In the genomic region with DNA sequence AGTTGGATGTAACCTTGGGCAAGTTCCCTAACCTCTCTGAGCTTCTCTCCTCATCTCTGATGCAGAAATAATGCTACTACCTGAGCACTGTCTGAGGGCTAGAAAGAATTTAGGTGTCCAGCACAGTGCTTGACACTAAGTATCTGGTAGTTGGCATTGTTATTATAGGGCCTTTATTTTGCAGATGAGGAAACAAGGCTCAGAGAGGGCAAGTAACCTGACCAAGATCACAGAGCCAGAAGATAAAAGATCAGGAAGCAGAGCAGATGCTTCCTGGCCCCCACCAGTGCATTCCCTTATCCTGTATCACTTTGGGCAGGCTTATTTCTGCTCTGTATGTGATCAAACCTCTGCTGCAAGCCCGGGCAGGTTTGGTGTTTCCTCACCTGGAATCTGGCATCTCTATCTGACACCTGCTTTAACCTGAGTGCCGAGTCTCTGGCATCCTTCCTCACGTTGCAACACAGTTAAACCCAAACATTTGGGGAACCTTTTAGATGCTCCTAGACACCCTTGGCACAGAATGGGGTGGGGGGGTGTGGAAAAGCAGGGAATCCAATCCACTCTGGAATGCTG, we compare ENCODE assay signal across 8 cellular contexts.
A peak's percentile ranks its signal among the peaks of the same experiment; 100 is the strongest.
DNase-seq lines count a peak whose midpoint lies in the region; ATAC-seq and TF ChIP-seq lines count a peak whose summit lies in the region.
"Had no signal": no experiment of that assay in that cellular context is flagged by ENCODE, and none has a peak within 500 bp of the region (broad histone marks: within the 10 kb centered on the region; RNA-seq: fewer than 3 reads in every experiment).

No MANE protein-coding gene starts in this region.

- no TSS peak for BruUV-seq in A673 (replicated peaks; lab: Mats Ljungman, UMichigan)

- peak overlapping the region; percentile 77 for H3K4me3 ChIP-seq in GM23338
- no peak overlapping the region for H3K4me3 ChIP-seq in A673 (ENCODE audit: low read depth, low read length, poor library complexity, severe bottlenecking)

- no peaks in the 10 kb centered on the region for H4K20me1 ChIP-seq in GM23338 (replicated peaks; ENCODE audit: insufficient read depth)

- peak overlapping the region; percentile 77 for H3K4me2 ChIP-seq in GM23338

- no peaks in the 10 kb centered on the region for H3F3A ChIP-seq in GM23338 (replicated peaks; ENCODE audit: low read depth)

- H3K4me3 Mint-ChIP-seq in GM23338 (peak overlapping the region; percentile 90), progenitor cell of endocrine pancreas (ENCODE audit: low read depth) (peak overlapping the region; percentile 82)
- H3K4me3 Mint-ChIP-seq in effector memory CD8-positive, alpha-beta T cell, result peak overlapping the region; percentile 86 to 91

- CTCF ChIA-PET in A673 (lab: Charles Lee), result interaction anchor here (1.3 to 1.4 kb wide), 2 partner anchors 29 to 343 kb away, joined by 5 to 9 read pairs; no protein-coding TSS in a partner anchor

- H3K9me2 ChIP-seq in GM23338 (ENCODE audit: insufficient read depth), result no peaks in the 10 kb centered on the region

- H3K4me1 ChIP-seq in GM23338 (ENCODE audit: insufficient read depth), result peaks cover 8% of the 10 kb centered on the region; the same call in 1 of the 2 replicates
- H3K4me1 ChIP-seq in A673 (ENCODE audit: insufficient read depth, low read length, poor library complexity, severe bottlenecking), result no peaks in the 10 kb centered on the region

- H3K27me3 Mint-ChIP-seq in GM23338 (ENCODE audit: insufficient read depth, low read depth, poor library complexity), result peaks cover 9% of the 10 kb centered on the region
- peaks cover 0 to 5% of the 10 kb centered on the region in 2 donors for H3K27me3 Mint-ChIP-seq in effector memory CD8-positive, alpha-beta T cell
- H3K27me3 Mint-ChIP-seq in progenitor cell of endocrine pancreas, result peaks cover 26% of the 10 kb centered on the region

- POLR2A ChIA-PET in A673 (lab: Charles Lee; ENCODE audit: low non-redundant PET), result no interaction called here

- H3K36me3 ChIP-seq in GM23338 (ENCODE audit: insufficient read depth), result no peaks in the 10 kb centered on the region
- no peaks in the 10 kb centered on the region for H3K36me3 ChIP-seq in A673 (ENCODE audit: insufficient read depth, low read length, poor library complexity, severe bottlenecking)

- H3K27ac ChIP-seq in GM23338 (ENCODE audit: low read depth) (no peak overlapping the region), A673 (ENCODE audit: low read depth, low read length, poor library complexity, severe bottlenecking) (no peak overlapping the region)

- ATAC-seq in GM23338, result no peak
- ATAC-seq in effector memory CD8-positive, alpha-beta T cell (replicated peaks), result no peak
- no peak for ATAC-seq in HG03442 (IDR thresholded peaks at IDR 0.05; ENCODE audit: unreplicated experiment)
- ATAC-seq in GM21717 (IDR thresholded peaks at IDR 0.05; ENCODE audit: unreplicated experiment), result no peak

- H3K4me1 Mint-ChIP-seq in GM23338 (peaks cover 12% of the 10 kb centered on the region), progenitor cell of endocrine pancreas (ENCODE audit: low read depth) (no peaks in the 10 kb centered on the region)
- H3K4me1 Mint-ChIP-seq in effector memory CD8-positive, alpha-beta T cell (ENCODE audit: low read depth in 2 of 2), result peaks cover 9 to 20% of the 10 kb centered on the region in 2 donors

- H3K9me3 ChIP-seq in A673 (ENCODE audit: low read depth, low read length, poor library complexity, severe bottlenecking), result no peaks in the 10 kb centered on the region

- H3K36me3 Mint-ChIP-seq in GM23338 (ENCODE audit: low read depth) (no peaks in the 10 kb centered on the region), progenitor cell of endocrine pancreas (ENCODE audit: insufficient read depth) (no peaks in the 10 kb centered on the region)
- H3K36me3 Mint-ChIP-seq in effector memory CD8-positive, alpha-beta T cell (ENCODE audit: insufficient read depth), result no peaks in the 10 kb centered on the region

- TF ChIP-seq CTCF in GM23338 (conservative IDR thresholded peaks at IDR 0.05; ENCODE audit: low read depth in 2 of 2) (no peak), progenitor cell of endocrine pancreas (IDR thresholded peaks at IDR 0.05; ENCODE audit: unreplicated experiment) (no peak), A673 (conservative IDR thresholded peaks at IDR 0.05; ENCODE audit: low read depth, low read length) (no peak)

- intact Hi-C loops in A673 (cut with micrococcal nuclease; ENCODE audit: unreplicated experiment), result loop anchor here (5.0 to 10.0 kb wide), 2 partner anchors 186 to 329 kb away; partner anchors contain the start of genes PPP1CB and WDR43

- H2AFZ ChIP-seq in GM23338, result peak overlapping the region; percentile 98

- H3K27me3 ChIP-seq in GM23338 (ENCODE audit: insufficient read depth), result no peaks in the 10 kb centered on the region
- no peaks in the 10 kb centered on the region for H3K27me3 ChIP-seq in A673 (replicated peaks; ENCODE audit: insufficient read depth, low read depth, low read length, poor library complexity)

- DNase-seq in GM23338 (ENCODE audit: low spot score) (peak; percentile 24), NCI-H2196 treated with DMSO at 0.1 percent for 48 hours (lab: John Stamatoyannopoulos, UW; ENCODE audit: unreplicated experiment) (peak; percentile 47), progenitor cell of endocrine pancreas (ENCODE audit: low spot score, unreplicated experiment) (no peak), A673 (ENCODE audit: low spot score) (no peak)
- DNase-seq in effector memory CD8-positive, alpha-beta T cell, result no peak
- DNase-seq: Right ventricle myocardium superior had no signal

- H3K9me3 Mint-ChIP-seq in GM23338 (0 out of 3 replicates have a peak, but pooled peaks cover 4% of the 10 kb centered on the region), progenitor cell of endocrine pancreas (ENCODE audit: low read depth) (no peaks in the 10 kb centered on the region)
- H3K9me3 Mint-ChIP-seq in effector memory CD8-positive, alpha-beta T cell, result no peaks in the 10 kb centered on the region

- H3K27ac Mint-ChIP-seq in GM23338, result no peak overlapping the region
- H3K27ac Mint-ChIP-seq in effector memory CD8-positive, alpha-beta T cell, result peak overlapping the region; percentile 88 to 90
- H3K27ac Mint-ChIP-seq in progenitor cell of endocrine pancreas, result no peak overlapping the region

- no peaks in the 10 kb centered on the region for H3K79me2 ChIP-seq in GM23338 (replicated peaks; ENCODE audit: insufficient read depth)

TF ChIP-seq in GM23338, 12 proteins besides CTCF, POLR2A, EP300 and RAD21:
- no peak for TF ChIP-seq EZH2phosphoT487 (IDR thresholded peaks at IDR 0.05; ENCODE audit: unreplicated experiment)

Comparison
In these comparisons a context has a peak if more than half of its experiments do, and no peak if none do; other contexts are left out.
1. DNase-seq: peak in GM23338 (single experiment) and NCI-H2196 treated with DMSO at 0.1 percent for 48 hours (single experiment); none in effector memory CD8-positive, alpha-beta T cell (0 of 3), progenitor cell of endocrine pancreas (single experiment) and A673 (single experiment).
2. H3K27ac Mint-ChIP-seq: peak in effector memory CD8-positive, alpha-beta T cell (2 of 2); none in GM23338 (single experiment) and progenitor cell of endocrine pancreas (single experiment).
3. Peak in every context shown above with its lines, with median percentiles within 50 percentile points of each other: H3K4me3 Mint-ChIP-seq.